In the genomic region with DNA sequence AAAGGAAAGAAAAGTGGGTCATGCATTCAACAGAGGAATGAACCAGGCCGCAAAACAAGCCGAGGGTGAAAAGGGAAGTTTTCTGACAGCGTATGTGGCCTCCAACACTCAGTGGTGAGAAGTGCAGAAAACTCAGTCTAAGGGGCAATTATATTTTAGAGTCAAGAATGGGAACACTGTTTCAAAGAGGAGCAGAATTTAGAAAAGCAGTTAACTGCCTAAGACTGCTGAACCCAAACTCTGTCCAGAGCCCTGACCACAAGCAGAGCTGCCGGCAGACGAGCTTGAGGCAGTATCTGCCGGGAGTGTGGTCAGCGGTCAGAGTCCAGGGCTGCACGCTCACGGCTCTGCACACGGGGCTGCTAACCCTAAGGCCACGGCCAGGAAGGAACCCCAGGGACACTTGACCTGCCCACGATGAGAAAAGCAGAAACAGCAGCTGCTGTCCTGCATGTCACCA, we compare ENCODE assay signal across 1 cellular context.
TF ChIP-seq lines count a peak whose summit lies in the region.

No MANE protein-coding gene starts in this region.

TF ChIP-seq in HepG2, 621 proteins besides CTCF, POLR2A, EP300 and RAD21 (continued from another document and continues in another):
- TF ChIP-seq HNF4G (IDR thresholded peaks at IDR 0.05; ENCODE audit: borderline replicate concordance, low read depth, low read length): peak; percentile 49
- TF ChIP-seq HNF4G (CRISPR knock-in tag; IDR thresholded peaks at IDR 0.05; ENCODE audit: borderline replicate concordance, low read depth): no peak
- 0 out of 2 replicates have a peak, but pooled peaks have one; percentile 62 for TF ChIP-seq NRL (CRISPR knock-in tag; IDR thresholded peaks at IDR 0.05; ENCODE audit: borderline replicate concordance)
- 0 out of 2 replicates have a peak, but pooled peaks have one; percentile 39 for TF ChIP-seq MEF2D (CRISPR knock-in tag; IDR thresholded peaks at IDR 0.05)
- TF ChIP-seq KMT2A (CRISPR knock-in tag; IDR thresholded peaks at IDR 0.05): 0 out of 2 replicates have a peak, but pooled peaks have one; percentile 26
- no peak for TF ChIP-seq ZBTB21 (CRISPR knock-in tag; IDR thresholded peaks at IDR 0.05)
- TF ChIP-seq ZBTB40 (IDR thresholded peaks at IDR 0.05): no peak
- 0 out of 2 replicates have a peak, but pooled peaks have one; percentile 32 for TF ChIP-seq ZBTB40 (CRISPR knock-in tag; IDR thresholded peaks at IDR 0.05)
- TF ChIP-seq HBP1 (CRISPR knock-in tag; IDR thresholded peaks at IDR 0.05; ENCODE audit: low read depth): peak; percentile 62; the same call in 1 of the 2 replicates
- TF ChIP-seq, protein P1, sequence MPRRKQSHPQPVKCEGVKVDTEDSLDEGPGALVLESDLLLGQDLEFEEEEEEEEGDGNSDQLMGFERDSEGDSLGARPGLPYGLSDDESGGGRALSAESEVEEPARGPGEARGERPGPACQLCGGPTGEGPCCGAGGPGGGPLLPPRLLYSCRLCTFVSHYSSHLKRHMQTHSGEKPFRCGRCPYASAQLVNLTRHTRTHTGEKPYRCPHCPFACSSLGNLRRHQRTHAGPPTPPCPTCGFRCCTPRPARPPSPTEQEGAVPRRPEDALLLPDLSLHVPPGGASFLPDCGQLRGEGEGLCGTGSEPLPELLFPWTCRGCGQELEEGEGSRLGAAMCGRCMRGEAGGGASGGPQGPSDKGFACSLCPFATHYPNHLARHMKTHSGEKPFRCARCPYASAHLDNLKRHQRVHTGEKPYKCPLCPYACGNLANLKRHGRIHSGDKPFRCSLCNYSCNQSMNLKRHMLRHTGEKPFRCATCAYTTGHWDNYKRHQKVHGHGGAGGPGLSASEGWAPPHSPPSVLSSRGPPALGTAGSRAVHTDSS (CRISPR knock-in tag; conservative IDR thresholded peaks at IDR 0.05): no peak
- TF ChIP-seq ZNF782 (CRISPR knock-in tag; IDR thresholded peaks at IDR 0.05; ENCODE audit: borderline replicate concordance): peak; percentile 62; the same call in 1 of the 2 replicates
- 0 out of 2 replicates have a peak, but pooled peaks have one; percentile 90 for TF ChIP-seq ZNF512B (CRISPR knock-in tag; IDR thresholded peaks at IDR 0.05; ENCODE audit: borderline replicate concordance)
- no peak for TF ChIP-seq ZNF672 (CRISPR knock-in tag; IDR thresholded peaks at IDR 0.05)
- TF ChIP-seq ZFX (CRISPR knock-in tag; IDR thresholded peaks at IDR 0.05; ENCODE audit: low read depth): peak; percentile 56
- TF ChIP-seq, protein P2, sequence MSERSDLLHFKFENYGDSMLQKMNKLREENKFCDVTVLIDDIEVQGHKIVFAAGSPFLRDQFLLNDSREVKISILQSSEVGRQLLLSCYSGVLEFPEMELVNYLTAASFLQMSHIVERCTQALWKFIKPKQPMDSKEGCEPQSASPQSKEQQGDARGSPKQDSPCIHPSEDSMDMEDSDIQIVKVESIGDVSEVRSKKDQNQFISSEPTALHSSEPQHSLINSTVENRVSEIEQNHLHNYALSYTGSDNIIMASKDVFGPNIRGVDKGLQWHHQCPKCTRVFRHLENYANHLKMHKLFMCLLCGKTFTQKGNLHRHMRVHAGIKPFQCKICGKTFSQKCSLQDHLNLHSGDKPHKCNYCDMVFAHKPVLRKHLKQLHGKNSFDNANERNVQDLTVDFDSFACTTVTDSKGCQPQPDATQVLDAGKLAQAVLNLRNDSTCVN (CRISPR knock-in tag; IDR thresholded peaks at IDR 0.05; ENCODE audit: borderline replicate concordance): 0 out of 2 replicates have a peak, but pooled peaks have one; percentile 40
- TF ChIP-seq, protein P3, sequence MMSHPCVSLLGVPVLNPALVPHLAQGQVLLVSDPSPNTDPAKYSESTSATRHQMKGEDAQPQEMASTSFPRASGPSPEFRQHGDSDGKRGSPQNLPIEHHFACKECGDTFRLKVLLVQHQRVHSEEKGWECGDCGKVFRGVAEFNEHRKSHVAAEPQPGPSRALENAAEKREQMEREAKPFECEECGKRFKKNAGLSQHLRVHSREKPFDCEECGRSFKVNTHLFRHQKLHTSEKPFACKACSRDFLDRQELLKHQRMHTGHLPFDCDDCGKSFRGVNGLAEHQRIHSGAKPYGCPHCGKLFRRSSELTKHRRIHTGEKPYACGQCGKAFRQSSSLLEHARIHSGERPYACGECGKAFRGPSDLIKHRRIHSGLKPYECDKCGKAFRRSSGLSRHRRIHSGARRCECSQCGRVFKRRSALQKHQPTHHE (CRISPR knock-in tag; IDR thresholded peaks at IDR 0.05; ENCODE audit: borderline replicate concordance): no peak
- no peak for TF ChIP-seq TCF7L2 (IDR thresholded peaks at IDR 0.05; ENCODE audit: low read depth, low read length)
- peak; percentile 49; the same call in 1 of the 2 replicates for TF ChIP-seq ZNF274 (CRISPR knock-in tag; IDR thresholded peaks at IDR 0.05)
- peak; percentile 86 for TF ChIP-seq HNF4A (CRISPR knock-in tag; IDR thresholded peaks at IDR 0.05)
- no peak for TF ChIP-seq ZKSCAN1 (IDR thresholded peaks at IDR 0.05; ENCODE audit: low read length)
- TF ChIP-seq EED (CRISPR knock-in tag; IDR thresholded peaks at IDR 0.05): no peak
- TF ChIP-seq ZNF589 (CRISPR knock-in tag; conservative IDR thresholded peaks at IDR 0.05): no peak
- TF ChIP-seq MTA1 (CRISPR knock-in tag; IDR thresholded peaks at IDR 0.05; ENCODE audit: borderline replicate concordance): peak; percentile 82
- no peak for TF ChIP-seq ZNF337 (CRISPR knock-in tag; IDR thresholded peaks at IDR 0.05; ENCODE audit: borderline replicate concordance, low read depth)
- no peak for TF ChIP-seq ZNF678 (CRISPR knock-in tag; IDR thresholded peaks at IDR 0.05)
- TF ChIP-seq ZBTB34 (CRISPR knock-in tag; IDR thresholded peaks at IDR 0.05): no peak
- no peak for TF ChIP-seq NFYC (CRISPR knock-in tag; IDR thresholded peaks at IDR 0.05)
- peak; percentile 53; the same call in 1 of the 2 replicates for TF ChIP-seq ZNF556 (CRISPR knock-in tag; IDR thresholded peaks at IDR 0.05; ENCODE audit: borderline replicate concordance)
- peak; percentile 14; the same call in 1 of the 2 replicates for TF ChIP-seq ZNF331 (CRISPR knock-in tag; IDR thresholded peaks at IDR 0.05)
- TF ChIP-seq TEAD3 (CRISPR knock-in tag; optimal IDR thresholded peaks at IDR 0.05; ENCODE audit: borderline replicate concordance): peak; percentile 39
- peak; percentile 48; the same call in 1 of the 2 replicates for TF ChIP-seq MTF1 (CRISPR knock-in tag; IDR thresholded peaks at IDR 0.05)
- TF ChIP-seq RELA (CRISPR knock-in tag; IDR thresholded peaks at IDR 0.05): no peak
